ENCODE assay signal across 9 cellular contexts in the genomic region with DNA sequence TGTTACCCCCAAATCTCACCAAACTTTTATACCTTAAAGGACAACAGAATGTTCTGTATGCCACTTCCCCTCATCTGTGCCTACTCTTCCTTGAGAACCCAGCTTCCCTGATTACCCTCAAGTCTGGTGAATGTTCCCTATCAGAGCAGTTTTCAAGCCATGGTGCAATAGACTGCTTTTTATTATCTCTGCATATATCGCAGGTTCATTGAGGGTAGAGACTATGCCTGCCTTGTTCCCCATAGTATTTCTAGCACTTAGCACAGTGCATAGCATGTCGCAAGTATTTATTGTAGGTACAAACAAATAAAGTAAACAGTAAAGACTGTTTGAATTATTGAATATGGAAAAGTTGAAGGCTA.
A peak's percentile ranks its signal among the peaks of the same experiment; 100 is the strongest.
DNase-seq lines count a peak whose midpoint lies in the region; ATAC-seq and TF ChIP-seq lines count a peak whose summit lies in the region.
"Had no signal": no experiment of that assay in that cellular context is flagged by ENCODE, and none has a peak within 500 bp of the region (broad histone marks: within the 10 kb centered on the region; RNA-seq: fewer than 3 reads in every experiment).

No MANE protein-coding gene starts in this region.

- no peaks in the 10 kb centered on the region for H3K27me3 ChIP-seq in SU-DHL-6 (ENCODE audit: low read length)

- H3K36me3 ChIP-seq in SU-DHL-6 (ENCODE audit: low read length), result peaks cover 9% of the 10 kb centered on the region

- DNase-seq in left colon (no peak), H4 (ENCODE audit: low spot score) (no peak), T-helper 9 cell (no peak), superior temporal gyrus (ENCODE audit: extremely low spot score) (no peak), LoVo (ENCODE audit: low spot score) (no peak)
- DNase-seq: NCI-H1436 had no signal

- H2AFZ ChIP-seq in SU-DHL-6 (ENCODE audit: low read depth, low read length, severe bottlenecking), result no peak overlapping the region

- no peaks in the 10 kb centered on the region for H4K20me1 ChIP-seq in SU-DHL-6 (ENCODE audit: low read depth, low read length)

- no peaks in the 10 kb centered on the region for H3K9me2 ChIP-seq in SU-DHL-6 (replicated peaks; ENCODE audit: insufficient read depth, low read length)

- peaks cover 13% of the 10 kb centered on the region for H3F3A ChIP-seq in SU-DHL-6 (ENCODE audit: insufficient read depth)

- TF ChIP-seq CTCF in 22Rv1 (IDR thresholded peaks at IDR 0.05) (no peak), SU-DHL-6 (IDR thresholded peaks at IDR 0.05; ENCODE audit: insufficient read depth, low read length, poor library complexity, severe bottlenecking) (no peak)

- peak overlapping the region; percentile 37 for H3K9ac ChIP-seq in SU-DHL-6 (ENCODE audit: low read length)

- H3K4me3 ChIP-seq in SU-DHL-6 (ENCODE audit: insufficient read depth, low read length, poor library complexity, severe bottlenecking), result no peak overlapping the region

- no peaks in the 10 kb centered on the region for H3K9me3 ChIP-seq in SU-DHL-6 (ENCODE audit: insufficient read depth, low read length)

- ATAC-seq in GM21528 (IDR thresholded peaks at IDR 0.05; ENCODE audit: low FRiP score, unreplicated experiment) (peak; percentile 25), left colon (peak; percentile 75)

- H3K79me2 ChIP-seq in SU-DHL-6 (ENCODE audit: insufficient read depth, low read length), result peaks cover 60% of the 10 kb centered on the region

- H3K4me2 ChIP-seq in SU-DHL-6 (ENCODE audit: low read depth, low read length, poor library complexity, severe bottlenecking), result peak overlapping the region; percentile 60

- intact Hi-C loops in left colon (cut with DNase I, micrococcal nuclease), result no loop called here

- peak overlapping the region; percentile 24; the same call in 1 of the 2 replicates for H3K27ac ChIP-seq in 22Rv1
- H3K27ac ChIP-seq in SU-DHL-6 (ENCODE audit: low read depth, low read length), result peak overlapping the region; percentile 76
